ENCODE assay signal across 17 cellular contexts in the genomic region with DNA sequence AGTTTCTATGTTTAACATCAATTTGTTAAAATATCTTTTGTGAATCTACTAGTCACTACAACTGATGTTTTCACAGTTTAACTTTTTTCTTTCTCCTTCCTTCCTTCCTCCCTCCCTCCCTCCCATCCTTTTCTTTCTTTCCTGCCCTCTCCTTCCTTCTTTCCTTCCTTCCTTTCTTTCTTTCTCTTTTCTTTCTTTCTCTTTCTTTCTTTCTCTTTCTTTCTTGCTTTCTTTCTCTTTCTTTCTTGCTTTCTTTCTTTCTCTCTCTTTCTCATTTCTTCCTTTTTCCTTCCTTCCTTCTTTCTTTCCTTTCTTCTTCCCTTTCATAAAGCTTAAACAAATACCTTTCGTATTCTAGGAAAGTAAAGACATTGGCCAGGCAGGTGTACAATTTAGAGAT.
A peak's percentile ranks its signal among the peaks of the same experiment; 100 is the strongest.
DNase-seq lines count a peak whose midpoint lies in the region; ATAC-seq, FAIRE-seq and TF ChIP-seq lines count a peak whose summit lies in the region.
"Had no signal": no experiment of that assay in that cellular context is flagged by ENCODE, and none has a peak within 500 bp of the region (broad histone marks: within the 10 kb centered on the region; RNA-seq: fewer than 3 reads in every experiment).

No MANE protein-coding gene starts in this region.

- no peak overlapping the region for H2BK120ac ChIP-seq in mesenchymal stem cell (ENCODE audit: low read depth, low read length)

- H4K8ac ChIP-seq in mesenchymal stem cell (ENCODE audit: low read length) = no peak overlapping the region

- H3K9ac ChIP-seq in mesenchymal stem cell (ENCODE audit: low read length) = no peak overlapping the region
- H3K9ac ChIP-seq: KMS-11 had no signal

- H3K4me1 ChIP-seq in mesenchymal stem cell (ENCODE audit: control insufficient read depth, insufficient read depth, low read depth, low read length) = no peaks in the 10 kb centered on the region
- H3K4me1 ChIP-seq: SJCRH30 had no signal

- no peak overlapping the region for H3K4me2 ChIP-seq in mesenchymal stem cell (ENCODE audit: low read length, poor library complexity, severe bottlenecking)
- H3K4me2 ChIP-seq: KMS-11 had no signal

- no peaks in the 10 kb centered on the region for H3K36me3 ChIP-seq in mesenchymal stem cell (ENCODE audit: control insufficient read depth in 1 of 2, insufficient read depth in 2 of 2, low read depth in 1 of 2, low read length in 2 of 2)
- H3K36me3 ChIP-seq: SJCRH30 had no signal

- no peak overlapping the region for H3K4ac ChIP-seq in mesenchymal stem cell (ENCODE audit: low read depth in 1 of 2, low read length in 2 of 2)

- no peak overlapping the region for H2AFZ ChIP-seq in mesenchymal stem cell (ENCODE audit: low read depth, low read length)

- no peaks in the 10 kb centered on the region for H3K27me3 ChIP-seq in mesenchymal stem cell (ENCODE audit: control insufficient read depth in 1 of 2, insufficient read depth in 1 of 2, low read length in 2 of 2)
- H3K27me3 ChIP-seq: SJCRH30 had no signal

- no peak overlapping the region for H3K4me3 ChIP-seq in mesenchymal stem cell (ENCODE audit: insufficient read depth in 1 of 2, low read depth in 1 of 2, low read length in 2 of 2)
- H3K4me3 ChIP-seq: SJCRH30 had no signal

- POLR2A ChIA-PET in HEK293T (lab: Yijun Ruan, JAX) = no interaction called here

- H3K18ac ChIP-seq in mesenchymal stem cell (ENCODE audit: low read depth in 1 of 2, low read length in 2 of 2) = no peak overlapping the region

- H4K91ac ChIP-seq in mesenchymal stem cell (ENCODE audit: low read length) = no peak overlapping the region

- DNase-seq in D721Med (ENCODE audit: insufficient read length, low spot score) (no peak), HEK293T (ENCODE audit: extremely low spot score) (no peak), epithelial cell of prostate (ENCODE audit: low read depth, low spot score) (no peak), HuH-7 (ENCODE audit: low spot score) (no peak), mesenchymal stem cell (no peak)
- DNase-seq: AML-193; GOT3; NCI-H1694; NK-92 treated with Interleukin-12 subunit alpha and Interleukin-12 subunit beta, amount 100 ng/mL, for 24 hours; T-helper 1 cell had no signal

- CTCF ChIA-PET in HEK293T (lab: Yijun Ruan, JAX) = interaction anchor here (0.7 kb wide), 1 partner anchor 357 kb away, joined by 3 read pairs; no protein-coding TSS in a partner anchor

- H2BK12ac ChIP-seq in mesenchymal stem cell (ENCODE audit: low read length in 2 of 2) = no peak overlapping the region

- H3K9me3 ChIP-seq in mesenchymal stem cell (ENCODE audit: control insufficient read depth, low read length) = no peaks in the 10 kb centered on the region
- H3K9me3 ChIP-seq: SJCRH30 had no signal

- WGBS in mesenchymal stem cell = 100% methylated on average over 1 of the region's 1 CpG

- peak overlapping the region; percentile 11 for H3K27ac ChIP-seq in epithelial cell of prostate
- H3K27ac ChIP-seq in mesenchymal stem cell (ENCODE audit: low read length, poor library complexity, severe bottlenecking) = no peak overlapping the region
- H3K27ac ChIP-seq: C4-2B, KMS-11, SJCRH30 had no signal

- no peak overlapping the region for H2BK5ac ChIP-seq in mesenchymal stem cell (ENCODE audit: low read depth, low read length, poor library complexity, severe bottlenecking)

- H3K14ac ChIP-seq in mesenchymal stem cell (ENCODE audit: low read length in 2 of 2) = no peak overlapping the region

- no peak overlapping the region for H2BK15ac ChIP-seq in mesenchymal stem cell (ENCODE audit: low read depth, poor library complexity, severe bottlenecking)

- peak; percentile 11 for FAIRE-seq in D721Med (lab: Jason Lieb, UNC)
- FAIRE-seq: HTR-8/SVneo, RCC 7860 had no signal

- no peak for TF ChIP-seq CTCF in D721Med (IDR thresholded peaks at IDR 0.05; ENCODE audit: insufficient read depth, missing control alignments)

- H2AK5ac ChIP-seq in mesenchymal stem cell (ENCODE audit: low read length, severe bottlenecking) = no peak overlapping the region

- H3K23ac ChIP-seq in mesenchymal stem cell (ENCODE audit: low read length in 2 of 2) = no peak overlapping the region

- no peaks in the 10 kb centered on the region for H3K79me1 ChIP-seq in mesenchymal stem cell (replicated peaks; ENCODE audit: low read length, poor library complexity, severe bottlenecking)

- ATAC-seq in GM18867 (IDR thresholded peaks at IDR 0.05; ENCODE audit: unreplicated experiment) = no peak
- ATAC-seq in GM19455 (IDR thresholded peaks at IDR 0.05; ENCODE audit: unreplicated experiment) = no peak

TF ChIP-seq in HEK293T, 16 proteins besides CTCF, POLR2A, EP300 and RAD21:
- TF ChIP-seq TARDBP (IDR thresholded peaks at IDR 0.05) = 0 out of 2 replicates have a peak, but pooled peaks have one; percentile 50
- no peak for TF ChIP-seq ZNF384 (IDR thresholded peaks at IDR 0.05)
TF ChIP-seq in HEK293T: peak in this region for 1.
